In genomic region chr5:143405747-143406098, GRCh38 we compare ENCODE assay signal across 8 cellular contexts.
DNase-seq lines count a peak whose midpoint lies in the region; ATAC-seq and TF ChIP-seq lines count a peak whose summit lies in the region.

No MANE protein-coding gene starts in this region.

- H3K4me1 Mint-ChIP-seq in central memory CD8-positive, alpha-beta T cell, result peaks cover 22% of the 10 kb centered on the region

- no peak for TF ChIP-seq CTCF in 22Rv1 (IDR thresholded peaks at IDR 0.05)
- no peak for TF ChIP-seq CTCF in KMS-11 (conservative IDR thresholded peaks at IDR 0.05; ENCODE audit: low read depth, low read length)

- no peak for ATAC-seq in central memory CD8-positive, alpha-beta T cell (replicated peaks; ENCODE audit: extremely low read depth, poor library complexity, severe bottlenecking)
- no peak for ATAC-seq in GM19395 (IDR thresholded peaks at IDR 0.05; ENCODE audit: unreplicated experiment)
- no peak for ATAC-seq in HG03097 (IDR thresholded peaks at IDR 0.05; ENCODE audit: low FRiP score, unreplicated experiment)
- ATAC-seq in GM18502 (IDR thresholded peaks at IDR 0.05; ENCODE audit: poor library complexity, unreplicated experiment), result no peak

- H3K36me3 Mint-ChIP-seq in central memory CD8-positive, alpha-beta T cell (ENCODE audit: insufficient read depth), result peaks cover 25% of the 10 kb centered on the region

- H3K9me3 ChIP-seq in muscle layer of duodenum (ENCODE audit: control insufficient read depth in 1 of 2, low read length in 2 of 2), result no peaks in the 10 kb centered on the region

- peaks cover 32% of the 10 kb centered on the region for H3K79me2 ChIP-seq in KMS-11 (ENCODE audit: insufficient read depth, low read depth)

- H3K4me3 ChIP-seq in KMS-11 (IDR thresholded peaks at IDR 0.05; ENCODE audit: insufficient read depth, low read depth, low read length) (peak overlapping the region; percentile 32), muscle layer of duodenum (ENCODE audit: low read depth in 1 of 2, low read length in 2 of 2) (peak overlapping the region; percentile 83 to 95)

- peak overlapping the region; percentile 92 for H3K27ac ChIP-seq in 22Rv1
- peak overlapping the region; percentile 100 for H3K27ac ChIP-seq in KMS-11
- peak overlapping the region; percentile 98 for H3K27ac ChIP-seq in muscle layer of duodenum (ENCODE audit: low read length)

- peak overlapping the region; percentile 97 for H3K27ac Mint-ChIP-seq in central memory CD8-positive, alpha-beta T cell (ENCODE audit: low read depth)

- H3K36me3 ChIP-seq in KMS-11 (ENCODE audit: insufficient read depth) (no peaks in the 10 kb centered on the region; the same call in 1 of the 2 replicates), muscle layer of duodenum (ENCODE audit: control insufficient read depth in 1 of 2, insufficient read depth in 2 of 2, low read length in 2 of 2) (peaks cover 0 to 10% of the 10 kb centered on the region in 2 donors)

- H3K9me3 Mint-ChIP-seq in central memory CD8-positive, alpha-beta T cell, result no peaks in the 10 kb centered on the region

- no peak for DNase-seq in central memory CD8-positive, alpha-beta T cell (ENCODE audit: low spot score in 2 of 2)
- no peak for DNase-seq in NCI-H2081 (lab: John Stamatoyannopoulos, UW)

- H3K4me3 Mint-ChIP-seq in central memory CD8-positive, alpha-beta T cell, result peak overlapping the region; percentile 95

- peak overlapping the region; percentile 93 for H2AFZ ChIP-seq in KMS-11 (ENCODE audit: low read depth)

- H3K27me3 Mint-ChIP-seq in central memory CD8-positive, alpha-beta T cell, result no peaks in the 10 kb centered on the region

- no peaks in the 10 kb centered on the region for H4K20me1 ChIP-seq in KMS-11 (ENCODE audit: insufficient read depth)

- H3K27me3 ChIP-seq in KMS-11 (ENCODE audit: insufficient read depth, low read depth) (no peaks in the 10 kb centered on the region), muscle layer of duodenum (ENCODE audit: low read depth, low read length) (no peaks in the 10 kb centered on the region)

- peak overlapping the region; percentile 69 for H3K4me2 ChIP-seq in KMS-11

- peak overlapping the region; percentile 98 for H3K9ac ChIP-seq in KMS-11

- peaks cover 18% of the 10 kb centered on the region for H3K4me1 ChIP-seq in KMS-11 (ENCODE audit: low read depth, poor library complexity, severe bottlenecking)
- peaks cover 4 to 5% of the 10 kb centered on the region in 2 donors for H3K4me1 ChIP-seq in muscle layer of duodenum (ENCODE audit: control insufficient read depth in 1 of 2, insufficient read depth in 2 of 2, low read length in 2 of 2)
